ENCODE assay signal across 8 cellular contexts in genomic region chr7:43590862-43591550, GRCh38. TPM values are rescaled to one million over a fixed set of nuclear protein-coding genes. Genes with fewer than 3 reads are reported as not detected.
DNase-seq lines count a peak whose midpoint lies in the region; ATAC-seq and TF ChIP-seq lines count a peak whose summit lies in the region.

No MANE protein-coding gene starts in this region.

- peaks cover 59% of the 10 kb centered on the region for H3K4me1 ChIP-seq in body of pancreas

- 53 to 64% methylated on average over 2 of the region's 2 CpGs for WGBS in body of pancreas, 2 donors

- H3K4me3 ChIP-seq in GM12865 (ENCODE audit: low read depth, low read length) (peak overlapping the region; percentile 33), body of pancreas (no peak overlapping the region)

- no peaks in the 10 kb centered on the region for H3K36me3 ChIP-seq in body of pancreas (replicated peaks in 1 of 2; ENCODE audit: insufficient read depth in 1 of 2, low read depth in 2 of 2)

- DNase-seq in GM12865 (ENCODE audit: low read depth): peak; percentile 93
- no peak for DNase-seq in body of pancreas
- DNase-seq in LoVo (ENCODE audit: low spot score): no peak
- no peak for DNase-seq in GM19240 (ENCODE audit: insufficient read length, low spot score)
- DNase-seq in cerebellar nuclear complex (lab: John Stamatoyannopoulos, UW): no peak
- no peak for DNase-seq in activated CD4-positive, CD25-positive, alpha-beta regulatory T cell (lab: John Stamatoyannopoulos, UW)

- ATAC-seq in GM21381 (IDR thresholded peaks at IDR 0.05; ENCODE audit: unreplicated experiment): peak; percentile 56
- peak; percentile 63 for ATAC-seq in HG03521 (IDR thresholded peaks at IDR 0.05; ENCODE audit: unreplicated experiment)
- no peak for ATAC-seq in body of pancreas

- peak overlapping the region in 3 of 4 donors; percentile 4 to 44 (median 37) for H3K27ac ChIP-seq in body of pancreas

- TF ChIP-seq CTCF in GM12865 (IDR thresholded peaks at IDR 0.05; ENCODE audit: insufficient read depth, low read depth, low read length, missing control alignments) (no peak), body of pancreas (IDR thresholded peaks at IDR 0.05) (no peak)

- intact Hi-C loops in body of pancreas (cut with DNase I): no loop called here

- no peaks in the 10 kb centered on the region for H3K27me3 ChIP-seq in body of pancreas

- H3K9me3 ChIP-seq in body of pancreas: no peaks in the 10 kb centered on the region

- TF ChIP-seq POLR2A in body of pancreas (IDR thresholded peaks at IDR 0.05): no peak

RNA-seq across cellular contexts. Expression of gene STK17A, which starts 8.1 kb away (rescaled TPM):
- 10 to 100 TPM in 1 of 2 donors, 1 to 10 TPM in 1; 8.6 to 18.7 TPM for total RNA-seq in body of pancreas
